Comparison of ENCODE assay signal across 26 cellular contexts in the genomic region with DNA sequence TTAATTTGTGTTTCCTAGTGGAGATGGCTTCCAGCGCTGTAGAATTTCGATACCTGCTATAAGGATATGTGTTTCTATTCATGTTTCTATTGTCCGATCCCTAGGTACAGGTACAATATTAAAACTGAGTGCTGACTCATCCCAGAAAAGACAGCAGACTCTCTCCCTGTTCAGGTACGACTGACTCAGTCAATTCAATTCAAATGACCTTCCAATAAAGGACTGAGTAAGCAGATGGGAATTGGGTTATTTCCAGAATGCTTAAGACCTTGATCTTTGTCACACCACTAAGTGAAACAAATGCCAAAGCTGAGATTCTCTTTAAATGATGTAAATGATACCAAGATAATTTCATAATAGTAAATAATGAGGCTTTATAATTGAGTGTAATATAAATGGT.
"Had no signal": no experiment of that assay in that cellular context is flagged by ENCODE, and none has a peak within 500 bp of the region (broad histone marks: within the 10 kb centered on the region; RNA-seq: fewer than 3 reads in every experiment).

No MANE protein-coding gene starts in this region.

- DNase-seq: cerebellar nuclear complex; cortex of kidney; endodermal cell; esophagus squamous epithelium; hypothalamus; kidney; left cardiac atrium; left lung; mesendoderm; naive thymus-derived CD8-positive, alpha-beta T cell; nephron progenitor cell; occipital lobe; pancreas; stimulated activated CD4-positive, alpha-beta T cell treated with anti-CD3 and anti-CD28 coated beads, Interleukin-12 subunit alpha, Interleukin-12 subunit beta, amount 100 ng/mL, for 4 hours; stimulated activated CD4-positive, alpha-beta T cell treated with anti-CD3 and anti-CD28 coated beads, Interleukin-1b, Interleukin-23, amount 100 ng/mL, for 48 hours; stimulated activated CD4-positive, alpha-beta T cell treated with anti-CD3 and anti-CD28 coated beads, Interleukin-4, amount 100 ng/mL, for 1 hour; stimulated activated CD8-positive, alpha-beta memory T cell treated with anti-CD3 and anti-CD28 coated beads, Interleukin-4, amount 100 ng/mL, for 48 hours; stimulated activated naive CD4-positive, alpha-beta T cell; stimulated activated naive CD8-positive, alpha-beta T cell treated with anti-CD3 and anti-CD28 coated beads, Interleukin-15, amount 100 ng/mL, for 72 hours; transverse colon; upper lobe of right lung; uterus had no signal

- ATAC-seq: left cardiac atrium; left lung; naive thymus-derived CD8-positive, alpha-beta T cell; pancreas; sciatic nerve; stimulated activated naive CD8-positive, alpha-beta T cell treated with anti-CD3 and anti-CD28 coated beads, Interleukin-15, amount 100 ng/mL, for 72 hours; upper lobe of right lung had no signal

- H3K4me2 ChIP-seq: smooth muscle cell had no signal

- H3K27ac ChIP-seq: esophagus squamous epithelium, left lung, pancreas, right atrium auricular region, suprapubic skin, transverse colon, upper lobe of right lung, uterus had no signal

- H3K4me1 ChIP-seq: esophagus squamous epithelium, left lung, pancreas, right atrium auricular region, suprapubic skin, transverse colon, upper lobe of right lung, uterus had no signal

- H3K4me3 ChIP-seq: esophagus squamous epithelium, left lung, pancreas, right atrium auricular region, smooth muscle cell, suprapubic skin, transverse colon, upper lobe of right lung, uterus had no signal

- H3K9me3 ChIP-seq: esophagus squamous epithelium, left lung, pancreas, right atrium auricular region, suprapubic skin, transverse colon, upper lobe of right lung, uterus had no signal

- H3K27me3 ChIP-seq: esophagus squamous epithelium, left lung, right atrium auricular region, suprapubic skin, transverse colon, upper lobe of right lung, uterus had no signal

- H3K36me3 ChIP-seq: esophagus squamous epithelium, left lung, pancreas, right atrium auricular region, suprapubic skin, transverse colon, upper lobe of right lung, uterus had no signal
